ENCODE assay signal across 8 cellular contexts in genomic region chr12:57459055-57459749, GRCh38. TPM values are rescaled to one million over a fixed set of nuclear protein-coding genes. Genes with fewer than 3 reads are reported as not detected.
DNase-seq lines count a peak whose midpoint lies in the region; ATAC-seq and TF ChIP-seq lines count a peak whose summit lies in the region.

No MANE protein-coding gene starts in this region.

- peaks cover 10% of the 10 kb centered on the region for H3F3A ChIP-seq in smooth muscle cell (ENCODE audit: low read depth)

- TF ChIP-seq CTCF in VCaP (conservative IDR thresholded peaks at IDR 0.05) (peak; percentile 97), mammary epithelial cell (conservative IDR thresholded peaks at IDR 0.05 in 1 of 2, IDR thresholded peaks at IDR 0.05 in 1 of 2; ENCODE audit: extremely low read depth in 1 of 2, insufficient read depth in 1 of 2, low read depth in 1 of 2, low read length in 2 of 2) (peak; percentile 84 to 92), smooth muscle cell (IDR thresholded peaks at IDR 0.05; ENCODE audit: borderline replicate concordance, insufficient read depth, poor library complexity, severe bottlenecking) (peak; percentile 85)

- in situ Hi-C loops in ACHN (cut with HindIII; ENCODE audit: low pct_ligation_motif_present, low pct_unique_long_range_greater_than_20kb, low sequenced_read_pairs), result loop anchor here (25.0 kb wide), 1 partner anchor 172 kb away; no protein-coding TSS in a partner anchor
- in situ Hi-C loops in mammary epithelial cell (cut with MboI; ENCODE audit: low sequenced_read_pairs in 2 of 2), result loop anchor here (5.0 to 10.0 kb wide), 3 partner anchors 147 to 194 kb away; no protein-coding TSS in a partner anchor

- DNase-seq in ACHN (peak; percentile 99), NCI-H2171 treated with DMSO at 0.1 percent for 48 hours (lab: John Stamatoyannopoulos, UW) (peak; percentile 97), mammary epithelial cell (peak; percentile 89), immature natural killer cell (peak; percentile 90 to 92 (median 92)), smooth muscle cell (lab: John Stamatoyannopoulos, UW; ENCODE audit: unreplicated experiment) (peak; percentile 81)

- CTCF ChIA-PET in mammary epithelial cell (lab: Charles Lee; ENCODE audit: low non-redundant PET), result interaction anchor here (0.6 to 0.7 kb wide), 4 partner anchors 91 to 278 kb away, joined by 4 to 7 read pairs (median 4); partner anchors contain the start of gene SHMT2

- H3K27me3 Mint-ChIP-seq in immature natural killer cell (ENCODE audit: low read depth in 3 of 3), result peaks cover 9 to 23% (median 21%) of the 10 kb centered on the region in 3 donors

- H3K9me3 Mint-ChIP-seq in immature natural killer cell, result no peaks in the 10 kb centered on the region

- H3K36me3 ChIP-seq in mammary epithelial cell (ENCODE audit: insufficient read depth, low read length), result no peaks in the 10 kb centered on the region
- no peaks in the 10 kb centered on the region for H3K36me3 ChIP-seq in smooth muscle cell (ENCODE audit: low read depth)

- H3K27ac ChIP-seq in VCaP (peak overlapping the region; percentile 75), mammary epithelial cell (ENCODE audit: insufficient read depth, low read depth, low read length) (peak overlapping the region; percentile 68), smooth muscle cell (ENCODE audit: low read depth) (peak overlapping the region; percentile 89)

- no peaks in the 10 kb centered on the region for H3K36me3 Mint-ChIP-seq in immature natural killer cell

- H3K79me2 ChIP-seq in mammary epithelial cell (ENCODE audit: insufficient read depth, low read length) (no peaks in the 10 kb centered on the region), smooth muscle cell (ENCODE audit: low read depth) (peaks cover 10% of the 10 kb centered on the region)

- H3K4me3 ChIP-seq in mammary epithelial cell (replicated peaks in 1 of 3; ENCODE audit: insufficient read depth in 1 of 3, low read depth in 2 of 3, low read length in 3 of 3), result peak overlapping the region; percentile 53 to 81 (median 68)
- H3K4me3 ChIP-seq in smooth muscle cell, result peak overlapping the region; percentile 73

- H3K4me1 ChIP-seq in mammary epithelial cell (ENCODE audit: insufficient read depth, low read length), result peaks cover 32% of the 10 kb centered on the region
- peaks cover 23% of the 10 kb centered on the region for H3K4me1 ChIP-seq in smooth muscle cell (ENCODE audit: low read depth)

- intact Hi-C loops in mammary epithelial cell (cut with micrococcal nuclease), result loop anchor here (2.0 kb wide), 2 partner anchors 60 to 164 kb away; no protein-coding TSS in a partner anchor

- no peaks in the 10 kb centered on the region for H3K27me3 ChIP-seq in mammary epithelial cell (ENCODE audit: insufficient read depth, low read length)
- H3K27me3 ChIP-seq in smooth muscle cell (ENCODE audit: low read depth), result no peaks in the 10 kb centered on the region

- H3K27ac Mint-ChIP-seq in immature natural killer cell, result peak overlapping the region; percentile 91 to 97 (median 95)

- H3K9me3 ChIP-seq in mammary epithelial cell (replicated peaks; ENCODE audit: insufficient read depth, low read length), result no peaks in the 10 kb centered on the region
- H3K9me3 ChIP-seq in smooth muscle cell (replicated peaks; ENCODE audit: low read depth), result no peaks in the 10 kb centered on the region

- no TSS peak for BruUV-seq in mammary epithelial cell (replicated peaks; lab: Mats Ljungman, UMichigan)

- H2AFZ ChIP-seq in mammary epithelial cell (ENCODE audit: low read depth, low read length) (peak overlapping the region; percentile 98), smooth muscle cell (ENCODE audit: low read depth) (peak overlapping the region; percentile 84)

- WGBS in mammary epithelial cell (ENCODE audit: low coverage, missing lambda C conversion rate), result 3% methylated on average over 18 of the region's 24 CpGs
- 2% methylated on average over 24 of the region's 24 CpGs for WGBS in smooth muscle cell (ENCODE audit: low lambda C conversion rate)

- no peaks in the 10 kb centered on the region for H4K20me1 ChIP-seq in mammary epithelial cell (ENCODE audit: insufficient read depth, low read length)
- H4K20me1 ChIP-seq in smooth muscle cell (ENCODE audit: low read depth), result no peaks in the 10 kb centered on the region

- peaks cover 38 to 59% of the 10 kb centered on the region in 2 donors for H3K4me1 Mint-ChIP-seq in immature natural killer cell

- H3K4me3 Mint-ChIP-seq in immature natural killer cell, result peak overlapping the region; percentile 92 to 98 (median 96)

- H3K9ac ChIP-seq in mammary epithelial cell (ENCODE audit: insufficient read depth, low read length) (peak overlapping the region; percentile 56), smooth muscle cell (ENCODE audit: low read depth) (peak overlapping the region; percentile 66)

- ATAC-seq in GM18868 (IDR thresholded peaks at IDR 0.05; ENCODE audit: unreplicated experiment), result peak; percentile 72
- peak; percentile 48 for ATAC-seq in HG03108 (IDR thresholded peaks at IDR 0.05; ENCODE audit: unreplicated experiment)

- dilution Hi-C loops in mammary epithelial cell (cut with HindIII; ENCODE audit: low sequenced_read_pairs), result no loop called here

- H3K4me2 ChIP-seq in mammary epithelial cell (ENCODE audit: insufficient read depth, low read depth, low read length), result peak overlapping the region; percentile 89
- peak overlapping the region; percentile 100 for H3K4me2 ChIP-seq in smooth muscle cell

RNA-seq across cellular contexts. Expression of gene GLI1, which starts 0.4 kb away (rescaled TPM):
- total RNA-seq in mammary epithelial cell, result 1 to 10 TPM in 1 of 2 donors, under 1 TPM in 1; under 0.01 to 2.5 TPM
- polyA plus RNA-seq in mammary epithelial cell, result 0.90 TPM
- 1.5 TPM for polyA minus RNA-seq in mammary epithelial cell
- under 1 TPM in 2 of 3 donors, not detected in 1; 0.33 to 0.40 TPM for polyA plus RNA-seq in immature natural killer cell
- total RNA-seq in smooth muscle cell, result 1.4 and 1.5 TPM in 2 replicates
- 0.50 and 1.2 TPM in 2 replicates for polyA plus RNA-seq in smooth muscle cell

RNA-seq across cellular contexts. Expression of gene INHBE, which starts 4.1 kb away (rescaled TPM):
- total RNA-seq in mammary epithelial cell (1 to 10 TPM in 1 of 2 donors, under 1 TPM in 1; 0.42 to 1.0 TPM), smooth muscle cell (5.4 and 11.5 TPM in 2 replicates)
- polyA plus RNA-seq in mammary epithelial cell (0.07 TPM), immature natural killer cell (not detected), smooth muscle cell (2.1 and 2.3 TPM in 2 replicates)
- not detected for polyA minus RNA-seq in mammary epithelial cell

RNA-seq across cellular contexts. Expression of gene ARHGAP9, which starts 20.5 kb away (rescaled TPM):
- total RNA-seq in mammary epithelial cell, result 1 to 10 TPM in 1 of 2 donors, under 1 TPM in 1; 0.83 to 1.3 TPM
- not detected for polyA plus RNA-seq in mammary epithelial cell
- polyA minus RNA-seq in mammary epithelial cell, result not detected
- 100 to 1,000 TPM; 148 to 294 (median 163) TPM for polyA plus RNA-seq in immature natural killer cell
- 1.3 TPM in 1 of 2 replicates, not detected in the other for total RNA-seq in smooth muscle cell
- polyA plus RNA-seq in smooth muscle cell, result not detected in 2 replicates

RNA-seq across cellular contexts. Expression of gene INHBC, which starts 24.6 kb away (rescaled TPM):
- total RNA-seq in mammary epithelial cell, result under 1 TPM in 1 of 2 donors, not detected in 1; 0.14 TPM
- polyA plus RNA-seq in mammary epithelial cell, result 0.03 TPM
- polyA minus RNA-seq in mammary epithelial cell, result not detected
- polyA plus RNA-seq in immature natural killer cell, result under 1 TPM in 1 of 3 donors, not detected in 2; 0.15 TPM
- not detected in 2 replicates for total RNA-seq in smooth muscle cell
- 0.42 TPM in 1 of 2 replicates, not detected in the other for polyA plus RNA-seq in smooth muscle cell

RNA-seq across cellular contexts. Expression of gene R3HDM2, which starts 28.4 kb away (rescaled TPM):
- 10 to 100 TPM; 16.3 to 44.7 TPM for total RNA-seq in mammary epithelial cell
- 10.8 TPM for polyA plus RNA-seq in mammary epithelial cell
- polyA minus RNA-seq in mammary epithelial cell, result 36.9 TPM
- polyA plus RNA-seq in immature natural killer cell, result 10 to 100 TPM in 1 of 3 donors, 1 to 10 TPM in 1, under 1 TPM in 1; 0.12 to 19.0 (median 3.3) TPM
- total RNA-seq in smooth muscle cell, result 10.4 and 16.0 TPM in 2 replicates
- 12.2 and 17.2 TPM in 2 replicates for polyA plus RNA-seq in smooth muscle cell

Comparison
In these comparisons a context has a peak if more than half of its experiments do, and no peak if none do; other contexts are left out.
1. Peak in every context shown above with its lines: DNase-seq, ATAC-seq, H3K4me3 ChIP-seq and H3K27ac ChIP-seq.
2. RNA of gene ARHGAP9, which starts 20.5 kb away (polyA plus RNA-seq): 148 to 294 TPM in immature natural killer cell; not detected in mammary epithelial cell (single experiment) and not detected in smooth muscle cell; every median in the first group is over 100 times any median in the second.